In the genomic region with DNA sequence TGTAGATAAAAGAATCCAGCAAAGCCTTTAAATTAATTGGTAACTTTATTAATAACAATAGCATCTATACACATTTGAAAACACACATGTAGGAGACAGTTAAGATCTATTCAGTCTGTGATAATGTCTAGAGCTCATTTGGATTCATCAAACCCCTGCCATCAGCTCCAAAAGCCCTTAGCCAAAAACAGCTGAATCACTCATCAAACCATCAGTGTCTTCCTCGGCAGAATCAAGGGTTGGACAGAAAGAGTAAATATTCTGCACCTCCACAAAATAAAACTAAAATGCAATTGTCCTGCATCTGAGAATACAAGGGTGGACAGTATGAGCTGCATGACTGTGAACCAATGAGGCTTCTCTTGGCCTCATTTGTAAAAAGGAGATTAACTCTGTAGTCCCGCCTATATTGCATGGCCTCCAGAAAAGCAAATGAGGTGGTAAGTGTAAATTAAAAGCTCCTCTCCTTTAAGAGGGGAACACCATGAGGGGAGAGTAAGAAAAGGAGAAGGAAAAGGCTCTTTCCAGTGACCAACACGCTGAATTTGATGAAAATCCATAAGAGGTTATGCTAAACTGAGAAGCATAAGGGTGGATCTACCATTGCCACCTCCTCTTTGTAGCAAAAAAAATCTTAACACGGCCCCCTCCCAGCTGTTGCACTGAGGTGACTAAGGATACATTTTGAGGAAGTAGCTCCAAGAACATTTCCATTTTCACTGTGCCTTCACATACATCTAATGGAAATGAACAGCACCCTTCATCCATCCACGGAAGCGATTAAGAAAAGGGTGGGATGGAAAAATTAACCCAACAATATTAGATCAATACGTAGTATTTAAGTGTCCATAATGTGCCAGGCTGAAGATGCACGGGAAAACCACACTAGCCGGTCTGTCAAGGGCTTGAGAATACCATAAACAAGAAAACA, we compare ENCODE assay signal across 8 cellular contexts. TPM values are rescaled to one million over a fixed set of nuclear protein-coding genes. Genes with fewer than 3 reads are reported as not detected.
DNase-seq lines count a peak whose midpoint lies in the region; FAIRE-seq and TF ChIP-seq lines count a peak whose summit lies in the region.

No MANE protein-coding gene starts in this region.

- no peaks in the 10 kb centered on the region for H3K36me3 Mint-ChIP-seq in Calu3 (ENCODE audit: insufficient read depth, unreplicated experiment)

- H3K36me3 ChIP-seq in HUES48 (ENCODE audit: control insufficient read depth, insufficient read depth, low read length) (no peaks in the 10 kb centered on the region), OCI-LY3 (replicated peaks; ENCODE audit: low read depth, low read length) (no peaks in the 10 kb centered on the region), neural cell (ENCODE audit: insufficient read depth, low read length) (no peaks in the 10 kb centered on the region)

- H3K79me2 ChIP-seq in OCI-LY3 (ENCODE audit: low read length) (peaks cover 12% of the 10 kb centered on the region; the same call in 1 of the 2 replicates), neural cell (replicated peaks; ENCODE audit: insufficient read depth, low read length) (peaks cover 50% of the 10 kb centered on the region)

- H3K4me1 ChIP-seq in HUES48 (ENCODE audit: control insufficient read depth, insufficient read depth, low read length) (peaks cover 19% of the 10 kb centered on the region), OCI-LY3 (ENCODE audit: low read length) (peaks cover 23% of the 10 kb centered on the region)

- no peaks in the 10 kb centered on the region for H3K27me3 Mint-ChIP-seq in Calu3 (ENCODE audit: unreplicated experiment)

- FAIRE-seq in GM12892 (lab: Jason Lieb, UNC) = no peak

- TF ChIP-seq RAD21 in neural cell (conservative IDR thresholded peaks at IDR 0.05) = no peak

- peaks cover 9% of the 10 kb centered on the region for H3F3A ChIP-seq in neural cell (ENCODE audit: insufficient read depth, low read length, poor library complexity, severe bottlenecking)

- H3K4me3 ChIP-seq in HUES48 (ENCODE audit: low read depth, low read length) (peak overlapping the region; percentile 82), OCI-LY3 (ENCODE audit: low read length) (peak overlapping the region; percentile 75), dorsolateral prefrontal cortex (peak overlapping the region; percentile 64 to 99 (median 84)), neural cell (ENCODE audit: low read length) (peak overlapping the region; percentile 82)

- no peaks in the 10 kb centered on the region for H3K27me3 ChIP-seq in HUES48 (ENCODE audit: control insufficient read depth, insufficient read depth, low read length)
- H3K27me3 ChIP-seq in OCI-LY3 (ENCODE audit: low read depth, low read length) = no peaks in the 10 kb centered on the region
- no peaks in the 10 kb centered on the region for H3K27me3 ChIP-seq in dorsolateral prefrontal cortex
- no peaks in the 10 kb centered on the region for H3K27me3 ChIP-seq in neural cell (ENCODE audit: insufficient read depth, low read depth, low read length)

- no peaks in the 10 kb centered on the region for H3K4me1 Mint-ChIP-seq in Calu3 (ENCODE audit: low read depth, unreplicated experiment)

- no peak for TF ChIP-seq CTCF in Calu3 (IDR thresholded peaks at IDR 0.05; ENCODE audit: unreplicated experiment)
- no peak for TF ChIP-seq CTCF in OCI-LY3 (IDR thresholded peaks at IDR 0.05; ENCODE audit: low read depth, low read length)
- TF ChIP-seq CTCF in dorsolateral prefrontal cortex (IDR thresholded peaks at IDR 0.05 in 54 of 56, conservative IDR thresholded peaks at IDR 0.05 in 2 of 56; ENCODE audit: low read depth in 1 of 56, partially characterized antibody in 56 of 56) = no peak
- TF ChIP-seq CTCF in neural cell (IDR thresholded peaks at IDR 0.05; ENCODE audit: poor library complexity, severe bottlenecking) = no peak

- no peaks in the 10 kb centered on the region for H3K9me2 ChIP-seq in neural cell (ENCODE audit: insufficient read depth, low read length)

- TF ChIP-seq POLR2A in GM12892 (IDR thresholded peaks at IDR 0.05; ENCODE audit: low read depth, low read length) = no peak

- DNase-seq in Calu3 = peak; percentile 24
- DNase-seq in dorsolateral prefrontal cortex = no peak
- DNase-seq in GM12892 (ENCODE audit: insufficient read length) = no peak
- no peak for DNase-seq in posterior vena cava (ENCODE audit: low spot score)
- DNase-seq in NK-92 treated with Interleukin-12 subunit alpha and Interleukin-12 subunit beta, amount 100 ng/mL, for 24 hours (lab: John Stamatoyannopoulos, UW) = no peak

- BruUV-seq in Calu3 (replicated peaks; lab: Mats Ljungman, UMichigan) = no TSS peak

- peak overlapping the region; percentile 99 for H3K27ac ChIP-seq in HUES48 (ENCODE audit: low read depth, low read length)
- H3K27ac ChIP-seq in OCI-LY3 (ENCODE audit: low read length) = peak overlapping the region; percentile 98
- H3K27ac ChIP-seq in dorsolateral prefrontal cortex = peak overlapping the region in 53 of 59 donors; percentile 67 to 100 (median 98)
- H3K27ac ChIP-seq in neural cell (ENCODE audit: low read length) = peak overlapping the region; percentile 97

- no peaks in the 10 kb centered on the region for H3K9me3 Mint-ChIP-seq in Calu3 (ENCODE audit: low read depth, unreplicated experiment)

- CTCF ChIA-PET in Calu3 (lab: Charles Lee) = interaction anchor here (1.0 kb wide), 1 partner anchor 303 kb away, joined by 3 read pairs; no protein-coding TSS in a partner anchor

- intact Hi-C loops in Calu3 (cut with micrococcal nuclease; ENCODE audit: unreplicated experiment) = no loop called here
- intact Hi-C loops in dorsolateral prefrontal cortex (cut with DNase I) = no loop called here
- intact Hi-C loops in posterior vena cava (cut with DNase I) = no loop called here

- no peaks in the 10 kb centered on the region for H3K9me3 ChIP-seq in HUES48 (ENCODE audit: control insufficient read depth, insufficient read depth, low read length)
- H3K9me3 ChIP-seq in OCI-LY3 (ENCODE audit: insufficient read depth, low read length) = no peaks in the 10 kb centered on the region
- H3K9me3 ChIP-seq in neural cell (ENCODE audit: low read length) = no peaks in the 10 kb centered on the region

- H3K9ac ChIP-seq in HUES48 (ENCODE audit: low read depth, low read length) (peak overlapping the region; percentile 98), OCI-LY3 (ENCODE audit: low read length) (peak overlapping the region; percentile 82), neural cell (ENCODE audit: low read length) (peak overlapping the region; percentile 88)

- no peak overlapping the region for H2AFZ ChIP-seq in OCI-LY3 (ENCODE audit: low read depth, low read length)
- H2AFZ ChIP-seq in neural cell (ENCODE audit: low read depth, low read length) = no peak overlapping the region

- TF ChIP-seq EP300 in neural cell (conservative IDR thresholded peaks at IDR 0.05; ENCODE audit: poor library complexity, severe bottlenecking) = no peak

- H3K4me3 Mint-ChIP-seq in Calu3 (ENCODE audit: low read depth, unreplicated experiment) = no peak overlapping the region

- no peak overlapping the region for H3K27ac Mint-ChIP-seq in Calu3 (ENCODE audit: unreplicated experiment)

- H4K20me1 ChIP-seq in OCI-LY3 (ENCODE audit: insufficient read depth, low read length) (no peaks in the 10 kb centered on the region), neural cell (ENCODE audit: insufficient read depth) (no peaks in the 10 kb centered on the region)

- peak overlapping the region; percentile 84 for H3K4me2 ChIP-seq in OCI-LY3 (ENCODE audit: low read length)
- peak overlapping the region; percentile 99 for H3K4me2 ChIP-seq in neural cell (ENCODE audit: low read length)

TF ChIP-seq in neural cell, 6 proteins besides CTCF, POLR2A, EP300 and RAD21:
- TF ChIP-seq POLR2AphosphoS5 (IDR thresholded peaks at IDR 0.05) = peak; percentile 33
- no peak for TF ChIP-seq MXI1 (conservative IDR thresholded peaks at IDR 0.05; ENCODE audit: poor library complexity, severe bottlenecking)
- no peak for TF ChIP-seq EZH2 (IDR thresholded peaks at IDR 0.05; ENCODE audit: borderline replicate concordance, insufficient read depth, low read length, poor library complexity, severe bottlenecking)
TF ChIP-seq in neural cell: peak in this region for 1.

RNA-seq across cellular contexts. Expression of a gene that starts 14.7 kb away (rescaled TPM):
- total RNA-seq in Calu3 (2022) (13.5 and 15.5 TPM in 2 replicates), dorsolateral prefrontal cortex (10 to 100 TPM; 10.4 to 23.1 (median 15.9) TPM), posterior vena cava (10 to 100 TPM; 10.7 to 11.4 TPM)
- 19.6 and 26.3 TPM in 2 replicates for polyA plus RNA-seq in neural cell
- 8.6 and 9.0 TPM in 2 replicates for polyA minus RNA-seq in neural cell
- 16.0 TPM for polyA plus RNA-seq in GM12892 (2012; ENCODE audit: missing spikeins)

RNA-seq across cellular contexts. Expression of a gene that starts 32.9 kb away (rescaled TPM):
- 0.12 and 0.32 TPM in 2 replicates for total RNA-seq in Calu3 (2022)
- total RNA-seq in dorsolateral prefrontal cortex = 100 to 1,000 TPM in 113 of 120 experiments, 10 to 100 TPM in 7; 78.3 to 287 (median 196) TPM
- polyA plus RNA-seq in neural cell = 78.1 and 95.3 TPM in 2 replicates
- polyA minus RNA-seq in neural cell = 174 and 183 TPM in 2 replicates
- polyA plus RNA-seq in GM12892 (2012; ENCODE audit: missing spikeins) = 1.7 TPM
- total RNA-seq in posterior vena cava = 1 to 10 TPM; 7.5 TPM

RNA-seq across cellular contexts. Expression of a gene that starts 42.9 kb away (rescaled TPM):
- total RNA-seq in Calu3 (2022) (167 and 188 TPM in 2 replicates), dorsolateral prefrontal cortex (10 to 100 TPM; 17.5 to 36.2 (median 25.7) TPM), posterior vena cava (10 to 100 TPM; 37.2 to 38.0 TPM)
- polyA plus RNA-seq in neural cell = 7.8 and 14.1 TPM in 2 replicates
- polyA minus RNA-seq in neural cell = 10.7 and 15.3 TPM in 2 replicates
- 37.6 TPM for polyA plus RNA-seq in GM12892 (2012; ENCODE audit: missing spikeins)

RNA-seq across cellular contexts. Expression of a gene that starts 52.0 kb away (rescaled TPM):
- total RNA-seq in Calu3 (2022) (32.3 and 35.7 TPM in 2 replicates), dorsolateral prefrontal cortex (10 to 100 TPM in 106 of 120 experiments, 1 to 10 TPM in 14; 5.4 to 32.3 (median 13.3) TPM), posterior vena cava (10 to 100 TPM; 18.4 to 23.7 TPM)
- 0.58 and 1.6 TPM in 2 replicates for polyA plus RNA-seq in neural cell
- 0.46 and 0.49 TPM in 2 replicates for polyA minus RNA-seq in neural cell
- 1.0 TPM for polyA plus RNA-seq in GM12892 (2012; ENCODE audit: missing spikeins)

Comparison
In these comparisons a context has a peak if more than half of its experiments do, and no peak if none do; other contexts are left out.
1. RNA of a gene that starts 32.9 kb away (total RNA-seq): 78.3 to 287 TPM in dorsolateral prefrontal cortex; 7.5 TPM in posterior vena cava and 0.12 to 0.32 TPM in Calu3; every median in the first group is over 4 times any median in the second.
2. Peak in every context shown above with its lines, with median percentiles within 50 percentile points of each other: H3K27ac ChIP-seq, H3K4me3 ChIP-seq and H3K9ac ChIP-seq.